8 cellular contexts compared by ENCODE assay signal in genomic region chr10:30435068-30435422, GRCh38.
DNase-seq lines count a peak whose midpoint lies in the region; TF ChIP-seq lines count a peak whose summit lies in the region.

No MANE protein-coding gene starts in this region.

- no peaks in the 10 kb centered on the region for H3K27me3 ChIP-seq in brain microvascular endothelial cell (replicated peaks)

- no peak for TF ChIP-seq CTCF in AG09309 (IDR thresholded peaks at IDR 0.05; ENCODE audit: control insufficient read depth, insufficient read depth, low read depth, low read length, missing control alignments)
- no peak for TF ChIP-seq CTCF in LNCaP clone FGC (IDR thresholded peaks at IDR 0.05; ENCODE audit: control insufficient read depth, extremely low read depth, insufficient read depth)
- no peak for TF ChIP-seq CTCF in brain microvascular endothelial cell (IDR thresholded peaks at IDR 0.05; ENCODE audit: low read depth, low read length, missing control alignments)

- peak overlapping the region; percentile 87 for H3K4me3 ChIP-seq in AG09309 (ENCODE audit: control insufficient read depth, low read depth, low read length)
- peak overlapping the region; percentile 88 for H3K4me3 ChIP-seq in LNCaP clone FGC (ENCODE audit: low read depth, low read length)
- peak overlapping the region; percentile 72 for H3K4me3 ChIP-seq in brain microvascular endothelial cell (ENCODE audit: low read depth, low read length)

- H3K27ac ChIP-seq in brain microvascular endothelial cell, result peak overlapping the region; percentile 92

- in situ Hi-C loops in brain microvascular endothelial cell (cut with HindIII; ENCODE audit: low pct_ligation_motif_present, low sequenced_read_pairs), result loop anchor here (25.0 kb wide), 1 partner anchor 102 kb away; no protein-coding TSS in a partner anchor

- DNase-seq in AG09309 (ENCODE audit: low read depth) (no peak), LNCaP clone FGC (ENCODE audit: low read depth) (no peak), brain microvascular endothelial cell (peak; percentile 40), left kidney (ENCODE audit: low read depth, low spot score) (peak; percentile 33), superior temporal gyrus (ENCODE audit: extremely low spot score) (peak; percentile 53), putamen (ENCODE audit: low spot score) (no peak), NCI-H1092 treated with DMSO at 0.1 percent for 48 hours (lab: John Stamatoyannopoulos, UW) (no peak), DMS114 treated with DMSO at 0.1 percent for 48 hours (lab: John Stamatoyannopoulos, UW; ENCODE audit: unreplicated experiment) (no peak)

- H3K36me3 ChIP-seq in brain microvascular endothelial cell (replicated peaks), result no peaks in the 10 kb centered on the region

Comparison
In these comparisons a context has a peak if more than half of its experiments do, and no peak if none do; other contexts are left out.
1. DNase-seq: peak in brain microvascular endothelial cell (single experiment), left kidney (single experiment) and superior temporal gyrus (single experiment); none in AG09309 (single experiment), LNCaP clone FGC (single experiment), putamen (single experiment), NCI-H1092 treated with DMSO at 0.1 percent for 48 hours (single experiment) and DMS114 treated with DMSO at 0.1 percent for 48 hours (single experiment).
2. Peak in every context shown above with its lines, with median percentiles within 50 percentile points of each other: H3K4me3 ChIP-seq.